Comparison of ENCODE assay signal across 8 cellular contexts in genomic region chr16:87868254-87869029, GRCh38. TPM values are rescaled to one million over a fixed set of nuclear protein-coding genes. Genes with fewer than 3 reads are reported as not detected.
A peak's percentile ranks its signal among the peaks of the same experiment; 100 is the strongest.
DNase-seq lines count a peak whose midpoint lies in the region; ATAC-seq and TF ChIP-seq lines count a peak whose summit lies in the region.
"Not testable (repeated sequence)": the region's sequence is repeated elsewhere in the genome, so short reads cannot be mapped to it uniquely, and the experiment has no call there.

No MANE protein-coding gene starts in this region.

- intact Hi-C loops in CD8-positive, alpha-beta T cell (cut with DNase I, micrococcal nuclease): loop anchor here in 1 of 2 experiments (2.0 to 5.0 kb wide), 2 partner anchors 82 to 481 kb away; partner anchors contain the start of gene BANP

- peaks cover 30% of the 10 kb centered on the region for H3K4me1 ChIP-seq in CD8-positive, alpha-beta T cell (ENCODE audit: insufficient read depth, low read length)
- peaks cover 45% of the 10 kb centered on the region for H3K4me1 ChIP-seq in Karpas-422 (ENCODE audit: low read length)

- H3K27ac Mint-ChIP-seq in CD8-positive, alpha-beta T cell: peak overlapping the region; percentile 91
- peak overlapping the region; percentile 100 for H3K27ac Mint-ChIP-seq in T-helper 1 cell treated with Interleukin-12 subunit alpha and Interleukin-12 subunit beta and Interleukin-4 antibody, amounts not matched to agents 30 μg/mL and 1 μg/mL, for 36 hours
- peak overlapping the region; percentile 98 for H3K27ac Mint-ChIP-seq in activated naive CD8-positive, alpha-beta T cell treated with anti-CD3 and anti-CD28 coated beads for 36 hours
- H3K27ac Mint-ChIP-seq in naive B cell: peak overlapping the region; percentile 58 to 96 (median 94)

- H3K9me3 Mint-ChIP-seq in CD8-positive, alpha-beta T cell; T-helper 1 cell treated with Interleukin-12 subunit alpha and Interleukin-12 subunit beta and Interleukin-4 antibody, amounts not matched to agents 30 μg/mL and 1 μg/mL, for 36 hours; activated naive CD8-positive, alpha-beta T cell treated with anti-CD3 and anti-CD28 coated beads for 36 hours; naive B cell: not testable (repeated sequence)

- peak in 4 of 7 experiments; percentile 41 to 81 (median 64) for DNase-seq in CD8-positive, alpha-beta T cell
- DNase-seq in Karpas-422 (peak; percentile 60), fibroblast of the aortic adventitia (ENCODE audit: low read depth) (peak; percentile 83)
- peak; percentile 77 for DNase-seq in activated naive CD8-positive, alpha-beta T cell treated with anti-CD3 and anti-CD28 coated beads for 36 hours
- not testable (repeated sequence) for DNase-seq in naive B cell
- DNase-seq in stimulated activated CD8-positive, alpha-beta memory T cell treated with anti-CD3 and anti-CD28 coated beads, Interleukin-15, amount 100 ng/mL, for 48 hours (ENCODE audit: low read depth in 2 of 2): peak; percentile 50 to 61

- not testable (repeated sequence) for H3K27me3 Mint-ChIP-seq in CD8-positive, alpha-beta T cell (ENCODE audit: low read depth); T-helper 1 cell treated with Interleukin-12 subunit alpha and Interleukin-12 subunit beta and Interleukin-4 antibody, amounts not matched to agents 30 μg/mL and 1 μg/mL, for 36 hours (ENCODE audit: low read depth); activated naive CD8-positive, alpha-beta T cell treated with anti-CD3 and anti-CD28 coated beads for 36 hours
- H3K27me3 Mint-ChIP-seq in naive B cell: peaks cover 4 to 14% (median 8%) of the 10 kb centered on the region in 3 donors

- H3K4me2 ChIP-seq in Karpas-422 (ENCODE audit: low read depth, low read length, poor library complexity, severe bottlenecking): peak overlapping the region; percentile 89

- H3K27me3 ChIP-seq in CD8-positive, alpha-beta T cell (ENCODE audit: insufficient read depth, low read length); Karpas-422 (ENCODE audit: low read length): not testable (repeated sequence)

- not testable (repeated sequence) for TF ChIP-seq CTCF in CD8-positive, alpha-beta T cell (IDR thresholded peaks at IDR 0.05); fibroblast of the aortic adventitia (IDR thresholded peaks at IDR 0.05; ENCODE audit: insufficient read depth, low read length)

- CTCF ChIA-PET in CD8-positive, alpha-beta T cell (lab: Charles Lee): interaction anchor here (0.7 to 14.0 kb wide), 4 partner anchors 9 to 87 kb away, joined by 5 to 308 read pairs (median 125); no protein-coding TSS in a partner anchor

- POLR2A ChIA-PET in CD8-positive, alpha-beta T cell (lab: Charles Lee): interaction anchor here (1.3 to 5.1 kb wide), 7 partner anchors 15 to 154 kb away, joined by 3 to 50 read pairs (median 6); partner anchors contain the start of gene KLHDC4

- H3K9ac ChIP-seq in Karpas-422 (ENCODE audit: low read length): peak overlapping the region; percentile 94

- H3K4me3 ChIP-seq in CD8-positive, alpha-beta T cell (ENCODE audit: low read depth, low read length): peak overlapping the region; percentile 65
- H3K4me3 ChIP-seq in Karpas-422 (ENCODE audit: low read length) (peak overlapping the region; percentile 95), fibroblast of the aortic adventitia (ENCODE audit: low read depth, low read length) (peak overlapping the region; percentile 77)

- H3K36me3 ChIP-seq in CD8-positive, alpha-beta T cell (ENCODE audit: insufficient read depth, low read length): not testable (repeated sequence)
- peaks cover 35% of the 10 kb centered on the region for H3K36me3 ChIP-seq in Karpas-422 (ENCODE audit: insufficient read depth, low read length)

- not testable (repeated sequence) for H3K9me3 ChIP-seq in CD8-positive, alpha-beta T cell (ENCODE audit: low read length); Karpas-422 (ENCODE audit: low read length)

- H3K27ac ChIP-seq in CD8-positive, alpha-beta T cell (ENCODE audit: low read depth, low read length): peak overlapping the region; percentile 77
- peak overlapping the region; percentile 88 for H3K27ac ChIP-seq in Karpas-422 (ENCODE audit: low read length)

- not testable (repeated sequence) for H2AFZ ChIP-seq in Karpas-422 (ENCODE audit: low read length)

- peaks cover 19% of the 10 kb centered on the region for H3K36me3 Mint-ChIP-seq in CD8-positive, alpha-beta T cell
- peaks cover 33% of the 10 kb centered on the region for H3K36me3 Mint-ChIP-seq in T-helper 1 cell treated with Interleukin-12 subunit alpha and Interleukin-12 subunit beta and Interleukin-4 antibody, amounts not matched to agents 30 μg/mL and 1 μg/mL, for 36 hours (ENCODE audit: low read depth)
- peaks cover 45% of the 10 kb centered on the region for H3K36me3 Mint-ChIP-seq in activated naive CD8-positive, alpha-beta T cell treated with anti-CD3 and anti-CD28 coated beads for 36 hours
- H3K36me3 Mint-ChIP-seq in naive B cell: not testable (repeated sequence)

- peak overlapping the region; percentile 92 for H3K4me3 Mint-ChIP-seq in CD8-positive, alpha-beta T cell
- H3K4me3 Mint-ChIP-seq in T-helper 1 cell treated with Interleukin-12 subunit alpha and Interleukin-12 subunit beta and Interleukin-4 antibody, amounts not matched to agents 30 μg/mL and 1 μg/mL, for 36 hours: peak overlapping the region; percentile 99
- peak overlapping the region; percentile 92 for H3K4me3 Mint-ChIP-seq in activated naive CD8-positive, alpha-beta T cell treated with anti-CD3 and anti-CD28 coated beads for 36 hours
- peak overlapping the region; percentile 83 to 95 (median 91) for H3K4me3 Mint-ChIP-seq in naive B cell

- peaks cover 38% of the 10 kb centered on the region for H3K4me1 Mint-ChIP-seq in CD8-positive, alpha-beta T cell (ENCODE audit: low read depth)
- H3K4me1 Mint-ChIP-seq in T-helper 1 cell treated with Interleukin-12 subunit alpha and Interleukin-12 subunit beta and Interleukin-4 antibody, amounts not matched to agents 30 μg/mL and 1 μg/mL, for 36 hours (ENCODE audit: low read depth): peaks cover 59% of the 10 kb centered on the region
- H3K4me1 Mint-ChIP-seq in activated naive CD8-positive, alpha-beta T cell treated with anti-CD3 and anti-CD28 coated beads for 36 hours: peaks cover 54% of the 10 kb centered on the region
- H3K4me1 Mint-ChIP-seq in naive B cell: peaks cover 18 to 25% (median 24%) of the 10 kb centered on the region in 3 donors

- peaks cover 47% of the 10 kb centered on the region for H4K20me1 ChIP-seq in Karpas-422 (ENCODE audit: insufficient read depth, low read depth, low read length)

- H3K79me2 ChIP-seq in Karpas-422 (ENCODE audit: low read length): peaks cover 54% of the 10 kb centered on the region

- H3K9me2 ChIP-seq in Karpas-422 (replicated peaks; ENCODE audit: insufficient read depth, low read length): not testable (repeated sequence)

- peak; percentile 50 for ATAC-seq in CD8-positive, alpha-beta T cell
- peak; percentile 29 for ATAC-seq in GM21825 (IDR thresholded peaks at IDR 0.05; ENCODE audit: unreplicated experiment)
- peak; percentile 4 to 11 for ATAC-seq in naive B cell (ENCODE audit: low read depth in 2 of 2)

RNA-seq across cellular contexts. Expression of gene SLC7A5, which starts 0.9 kb away (rescaled TPM):
- total RNA-seq in CD8-positive, alpha-beta T cell: 100 to 1,000 TPM; 359 to 369 TPM
- total RNA-seq in Karpas-422 (2014; rRNA removed; shearing (Covaris generic); ENCODE audit: low replicate concordance): 163 and 177 TPM in 2 replicates
- total RNA-seq in activated naive CD8-positive, alpha-beta T cell treated with anti-CD3 and anti-CD28 coated beads for 36 hours: 100 to 1,000 TPM; 298 to 301 TPM
- 3.7 and 42.8 TPM in 2 replicates for total RNA-seq in fibroblast of the aortic adventitia (ENCODE audit: low replicate concordance)
- 1 to 10 TPM in 4 of 6 donors, under 1 TPM in 2; 0.56 to 2.2 (median 1.7) TPM for polyA plus RNA-seq in naive B cell (ENCODE audit: low read depth in 6 of 6)
